ENCODE assay signal across 21 cellular contexts in genomic region chr14:58129208-58129607, GRCh38. TPM values are rescaled to one million over a fixed set of nuclear protein-coding genes. Genes with fewer than 3 reads are reported as not detected.
DNase-seq lines count a peak whose midpoint lies in the region; ATAC-seq and TF ChIP-seq lines count a peak whose summit lies in the region.
"Had no signal": no experiment of that assay in that cellular context is flagged by ENCODE, and none has a peak within 500 bp of the region (broad histone marks: within the 10 kb centered on the region; RNA-seq: fewer than 3 reads in every experiment).

No MANE protein-coding gene starts in this region.

- H3K4me1 Mint-ChIP-seq in HFFc6 (ENCODE audit: low read depth) (peaks cover 20% of the 10 kb centered on the region), chondrocyte (ENCODE audit: low read depth) (peaks cover 12% of the 10 kb centered on the region)
- H3K4me1 Mint-ChIP-seq: activated naive CD4-positive, alpha-beta T cell treated with anti-CD3 and anti-CD28 coated beads, Interleukin-2, amount 50 U/mL, for 24 hours had no signal

- H3K36me3 ChIP-seq in osteoblast (ENCODE audit: insufficient read depth, low read length) (no peaks in the 10 kb centered on the region), vagina (no peaks in the 10 kb centered on the region)
- H3K36me3 ChIP-seq: spleen, uterus had no signal

- intact Hi-C loops in vagina (cut with DNase I) = no loop called here

- H3K4me3 Mint-ChIP-seq in HFFc6 (no peak overlapping the region), chondrocyte (ENCODE audit: unreplicated experiment) (no peak overlapping the region)
- H3K4me3 Mint-ChIP-seq: activated naive CD4-positive, alpha-beta T cell treated with anti-CD3 and anti-CD28 coated beads, Interleukin-2, amount 50 U/mL, for 24 hours; CD4-positive, alpha-beta T cell; nephron had no signal

- H3K9me3 Mint-ChIP-seq in HFFc6 (peaks cover 4% of the 10 kb centered on the region; the same call in 1 of the 2 replicates), chondrocyte (ENCODE audit: low read depth) (peaks cover 13% of the 10 kb centered on the region)

- no peak for ATAC-seq in esophagus mucosa
- ATAC-seq: psoas muscle had no signal

- DNase-seq in NCI-H82 (lab: John Stamatoyannopoulos, UW) (peak; percentile 64), NCI-H82 treated with DMSO at 0.1 percent for 48 hours (lab: John Stamatoyannopoulos, UW; ENCODE audit: unreplicated experiment) (no peak), HFFc6 (no peak), chondrocyte (ENCODE audit: low spot score) (no peak), osteoblast (ENCODE audit: insufficient read length, low spot score, missing footprints) (no peak), EL (no peak), vagina (ENCODE audit: extremely low spot score in 2 of 2) (no peak)
- DNase-seq: activated CD8-positive, alpha-beta memory T cell treated with anti-CD3 and anti-CD28 coated beads for 24 hours; activated T-cell treated with anti-CD3 and anti-CD28 coated beads, Interleukin-2, amount 50 U/mL, for 48 hours; CD4-positive, alpha-beta T cell; DMS79; mesendoderm; psoas muscle; spleen; stimulated activated CD4-positive, alpha-beta T cell treated with anti-CD3 and anti-CD28 coated beads, Interleukin-4, amount 100 ng/mL, for 4 hours; uterus had no signal

- no peak overlapping the region for H3K4me3 ChIP-seq in osteoblast (ENCODE audit: insufficient read depth, low read length)
- no peak overlapping the region for H3K4me3 ChIP-seq in vagina
- H3K4me3 ChIP-seq: coronary artery, psoas muscle, SK-N-MC, spleen, uterus had no signal

- H3K27me3 ChIP-seq in osteoblast (ENCODE audit: insufficient read depth, low read length) = no peaks in the 10 kb centered on the region
- H3K27me3 ChIP-seq in vagina = no peaks in the 10 kb centered on the region
- H3K27me3 ChIP-seq: spleen, uterus had no signal

- no peak overlapping the region for H3K4me2 ChIP-seq in osteoblast (ENCODE audit: insufficient read depth, low read length)

- H2AFZ ChIP-seq in osteoblast (ENCODE audit: low read length) = no peak overlapping the region

- no peak for TF ChIP-seq POLR2A in vagina (IDR thresholded peaks at IDR 0.05)

- H4K20me1 ChIP-seq in osteoblast (ENCODE audit: insufficient read depth, low read length) = no peaks in the 10 kb centered on the region

- H3K27ac Mint-ChIP-seq in HFFc6 (no peak overlapping the region), chondrocyte (ENCODE audit: unreplicated experiment) (no peak overlapping the region)
- H3K27ac Mint-ChIP-seq: activated naive CD4-positive, alpha-beta T cell treated with anti-CD3 and anti-CD28 coated beads, Interleukin-2, amount 50 U/mL, for 24 hours; CD4-positive, alpha-beta T cell; nephron had no signal

- peaks cover 6% of the 10 kb centered on the region for H3K4me1 ChIP-seq in osteoblast (ENCODE audit: insufficient read depth, low read length)
- no peaks in the 10 kb centered on the region for H3K4me1 ChIP-seq in vagina
- H3K4me1 ChIP-seq: psoas muscle, spleen, uterus had no signal

- H3K27me3 Mint-ChIP-seq in HFFc6 (ENCODE audit: insufficient read depth) (peaks cover 11% of the 10 kb centered on the region), chondrocyte (ENCODE audit: low read depth) (no peaks in the 10 kb centered on the region)
- H3K27me3 Mint-ChIP-seq: activated naive CD4-positive, alpha-beta T cell treated with anti-CD3 and anti-CD28 coated beads, Interleukin-2, amount 50 U/mL, for 24 hours; CD4-positive, alpha-beta T cell had no signal

- TF ChIP-seq CTCF in HFFc6 (IDR thresholded peaks at IDR 0.05) (peak; percentile 57), chondrocyte (IDR thresholded peaks at IDR 0.05) (peak; percentile 53), osteoblast (IDR thresholded peaks at IDR 0.05; ENCODE audit: extremely low read depth, low read depth, low read length) (peak; percentile 31), vagina (IDR thresholded peaks at IDR 0.05) (no peak)

- H3K79me2 ChIP-seq in osteoblast (ENCODE audit: insufficient read depth, low read length) = no peaks in the 10 kb centered on the region

- no peaks in the 10 kb centered on the region for H3K9me3 ChIP-seq in osteoblast (ENCODE audit: low read depth, low read length)
- H3K9me3 ChIP-seq in vagina = no peaks in the 10 kb centered on the region
- H3K9me3 ChIP-seq: psoas muscle, uterus had no signal

- H3K27ac ChIP-seq in osteoblast (ENCODE audit: low read depth, low read length) (no peak overlapping the region), vagina (no peak overlapping the region)
- H3K27ac ChIP-seq: coronary artery, psoas muscle, SK-N-MC, spleen, uterus had no signal

- no peaks in the 10 kb centered on the region for H3K36me3 Mint-ChIP-seq in HFFc6 (ENCODE audit: low read depth)
- peaks cover 8% of the 10 kb centered on the region for H3K36me3 Mint-ChIP-seq in chondrocyte (ENCODE audit: low read depth)

RNA-seq across cellular contexts. Expression of gene ARMH4, which starts 22.8 kb away (rescaled TPM):
- total RNA-seq in HFFc6 (2021; fragmentation: NEBNext Ultra II Directional; extraction: Animal tissue kit (Norgen Biotek cat#: 25700)) = 1 to 10 TPM; 2.6 to 6.5 (median 3.7) TPM
- 22.7 to 30.4 TPM (median 23.3 TPM) in 3 replicates for total RNA-seq in chondrocyte
- total RNA-seq in osteoblast = 10.9 and 14.1 TPM in 2 replicates
- total RNA-seq in esophagus mucosa = 0.72 TPM
- 5.2 TPM for total RNA-seq in vagina
- total RNA-seq: CD4-positive, alpha-beta T cell had no signal

Comparison
In these comparisons a context has a peak if more than half of its experiments do, and no peak if none do; other contexts are left out.
1. CTCF ChIP-seq: peak in HFFc6 (single experiment), chondrocyte (single experiment) and osteoblast (single experiment); none in vagina (0 of 3).